9 cellular contexts compared by ENCODE assay signal in genomic region chr6:107977283-107977682, GRCh38. TPM values are rescaled to one million over a fixed set of nuclear protein-coding genes. Genes with fewer than 3 reads are reported as not detected.
DNase-seq lines count a peak whose midpoint lies in the region; ATAC-seq, FAIRE-seq and TF ChIP-seq lines count a peak whose summit lies in the region.
"Had no signal": no experiment of that assay in that cellular context is flagged by ENCODE, and none has a peak within 500 bp of the region (broad histone marks: within the 10 kb centered on the region; RNA-seq: fewer than 3 reads in every experiment).

No MANE protein-coding gene starts in this region.

- H3K36me3 ChIP-seq in esophagus muscularis mucosa (no peaks in the 10 kb centered on the region), small intestine (ENCODE audit: control insufficient read depth in 2 of 2, insufficient read depth in 2 of 2, low read length in 2 of 2) (no peaks in the 10 kb centered on the region)
- H3K36me3 ChIP-seq: SJSA1 had no signal

- no peak for FAIRE-seq in small intestine (lab: Jason Lieb, UNC)

- no peaks in the 10 kb centered on the region for H3K9me3 ChIP-seq in esophagus muscularis mucosa
- no peaks in the 10 kb centered on the region for H3K9me3 ChIP-seq in small intestine (ENCODE audit: control insufficient read depth, low read depth)
- H3K9me3 ChIP-seq: SJSA1 had no signal

- no peaks in the 10 kb centered on the region for H3K27me3 ChIP-seq in esophagus muscularis mucosa
- no peaks in the 10 kb centered on the region for H3K27me3 ChIP-seq in small intestine (ENCODE audit: control insufficient read depth in 2 of 2, insufficient read depth in 2 of 2, low read length in 2 of 2)
- H3K27me3 ChIP-seq: SJSA1 had no signal

- no peak for TF ChIP-seq EP300 in esophagus muscularis mucosa (IDR thresholded peaks at IDR 0.05)

- TF ChIP-seq POLR2A in esophagus muscularis mucosa (IDR thresholded peaks at IDR 0.05; ENCODE audit: low read depth), result no peak

- DNase-seq in NCI-H748 (lab: John Stamatoyannopoulos, UW; ENCODE audit: unreplicated experiment), result peak; percentile 37
- DNase-seq in NCI-H748 treated with DMSO at 0.1 percent for 48 hours (lab: John Stamatoyannopoulos, UW), result no peak
- DNase-seq in NCI-H69 (lab: John Stamatoyannopoulos, UW), result peak; percentile 67
- DNase-seq in esophagus muscularis mucosa (ENCODE audit: extremely low spot score), result no peak
- peak; percentile 18 for DNase-seq in small intestine
- DNase-seq in NCI-H2107 treated with DMSO at 0.1 percent for 48 hours (lab: John Stamatoyannopoulos, UW; ENCODE audit: unreplicated experiment), result no peak

- H3K27ac ChIP-seq in esophagus muscularis mucosa (replicated peaks in 1 of 4), result no peak overlapping the region
- no peak overlapping the region for H3K27ac ChIP-seq in small intestine (ENCODE audit: low read depth in 1 of 2, low read length in 1 of 2)
- H3K27ac ChIP-seq: SJSA1 had no signal

- intact Hi-C loops in esophagus muscularis mucosa (cut with DNase I), result no loop called here

- no peaks in the 10 kb centered on the region for H3K4me1 ChIP-seq in esophagus muscularis mucosa
- H3K4me1 ChIP-seq in small intestine (ENCODE audit: control insufficient read depth in 2 of 2, insufficient read depth in 1 of 2, low read depth in 1 of 2, low read length in 1 of 2), result no peaks in the 10 kb centered on the region
- H3K4me1 ChIP-seq: SJSA1 had no signal

- ATAC-seq in GM21786 (IDR thresholded peaks at IDR 0.05; ENCODE audit: unreplicated experiment) (no peak), HG03469 (IDR thresholded peaks at IDR 0.05; ENCODE audit: unreplicated experiment) (no peak)

- H3K4me3 ChIP-seq in esophagus muscularis mucosa, result no peak overlapping the region
- H3K4me3 ChIP-seq in small intestine (ENCODE audit: low read depth in 1 of 2, low read length in 2 of 2), result no peak overlapping the region
- H3K4me3 ChIP-seq: SJSA1 had no signal

- TF ChIP-seq CTCF in esophagus muscularis mucosa (IDR thresholded peaks at IDR 0.05), result peak; percentile 7 to 28 (median 14)

- 28% methylated on average over 1 of the region's 1 CpG for WGBS in esophagus muscularis mucosa
- WGBS in small intestine, 3 donors, result 20 to 43% (median 30%) methylated on average over 1 of the region's 1 CpG

RNA-seq across cellular contexts. Expression of gene SEC63, which starts 19.3 kb away (rescaled TPM):
- total RNA-seq in esophagus muscularis mucosa, result 10 to 100 TPM; 24.2 to 44.9 (median 37.2) TPM
- polyA plus RNA-seq in small intestine, result 10 to 100 TPM; 10.1 to 29.4 (median 11.1) TPM

Comparison
In these comparisons a context has a peak if more than half of its experiments do, and no peak if none do; other contexts are left out.
1. DNase-seq: peak in NCI-H748 (single experiment), NCI-H69 (single experiment) and small intestine (single experiment); none in NCI-H748 treated with DMSO at 0.1 percent for 48 hours (single experiment), esophagus muscularis mucosa (single experiment) and NCI-H2107 treated with DMSO at 0.1 percent for 48 hours (single experiment).